ENCODE assay signal across 21 cellular contexts in genomic region chr21:27246741-27247140, GRCh38.
DNase-seq lines count a peak whose midpoint lies in the region; TF ChIP-seq lines count a peak whose summit lies in the region.
"Had no signal": no experiment of that assay in that cellular context is flagged by ENCODE, and none has a peak within 500 bp of the region (broad histone marks: within the 10 kb centered on the region; RNA-seq: fewer than 3 reads in every experiment).

No MANE protein-coding gene starts in this region.

- H3K36me3 ChIP-seq in mesenchymal stem cell (ENCODE audit: control insufficient read depth in 1 of 2, insufficient read depth in 2 of 2, low read depth in 1 of 2, low read length in 2 of 2) = no peaks in the 10 kb centered on the region
- H3K36me3 ChIP-seq: HAP-1, stomach, vagina had no signal

- no peak overlapping the region for H3K4ac ChIP-seq in mesenchymal stem cell (ENCODE audit: low read depth in 1 of 2, low read length in 2 of 2)

- no peak overlapping the region for H2BK15ac ChIP-seq in mesenchymal stem cell (ENCODE audit: low read depth, poor library complexity, severe bottlenecking)

- H3K23ac ChIP-seq in mesenchymal stem cell (ENCODE audit: low read length in 2 of 2) = no peak overlapping the region

- H3K4me2 ChIP-seq in mesenchymal stem cell (ENCODE audit: low read length, poor library complexity, severe bottlenecking) = no peak overlapping the region

- CTCF ChIA-PET in RWPE1 (lab: Yijun Ruan, JAX) = no interaction called here

- peak overlapping the region; percentile 61 for H3K9ac ChIP-seq in mesenchymal stem cell (ENCODE audit: low read length)

- DNase-seq in AG10803 (ENCODE audit: low read depth) (peak; percentile 32), LHCN-M2 (ENCODE audit: low read depth) (peak; percentile 76), cardiac fibroblast (ENCODE audit: low read depth in 2 of 2) (peak; percentile 38 to 88), mesenchymal stem cell (peak; percentile 37), iPS-NIHi11 (ENCODE audit: low spot score) (no peak), NCI-H748 treated with DMSO at 0.1 percent for 48 hours (lab: John Stamatoyannopoulos, UW) (no peak), CD14-positive monocyte (ENCODE audit: low spot score) (no peak), RWPE1 (ENCODE audit: low spot score) (no peak)
- DNase-seq: activated CD8-positive, alpha-beta T cell treated with anti-CD3 and anti-CD28 coated beads, Interleukin-2, amount 10 ng/mL, durations not matched to agents 7 days and 5 days; Calu3; endodermal cell; immature natural killer cell; mesendoderm; MV-4-11; NCI-H2029; NCI-H526; stomach had no signal

- no peak overlapping the region for H2AK5ac ChIP-seq in mesenchymal stem cell (ENCODE audit: low read length, severe bottlenecking)

- H3K27ac Mint-ChIP-seq in CD14-positive monocyte = no peak overlapping the region
- H3K27ac Mint-ChIP-seq: activated CD8-positive, alpha-beta T cell treated with anti-CD3 and anti-CD28 coated beads, Interleukin-2, amount 10 ng/mL, durations not matched to agents 7 days and 5 days; activated T-helper 17 cell treated with anti-CD3 and anti-CD28 coated beads, Interleukin-2, amount 50 U/mL, for 72 hours; endodermal cell; immature natural killer cell had no signal

- H3K14ac ChIP-seq in mesenchymal stem cell (ENCODE audit: low read length in 2 of 2) = no peak overlapping the region

- intact Hi-C loops in CD14-positive monocyte (cut with micrococcal nuclease) = no loop called here

- TF ChIP-seq CTCF in AG10803 (conservative IDR thresholded peaks at IDR 0.05; ENCODE audit: low read length) = no peak
- TF ChIP-seq CTCF in cardiac fibroblast (IDR thresholded peaks at IDR 0.05; ENCODE audit: low read depth, low read length) = no peak
- TF ChIP-seq CTCF in CD14-positive monocyte (IDR thresholded peaks at IDR 0.05) = no peak
- no peak for TF ChIP-seq CTCF in RWPE1 (conservative IDR thresholded peaks at IDR 0.05; ENCODE audit: low read depth)

- no peak overlapping the region for H2AFZ ChIP-seq in mesenchymal stem cell (ENCODE audit: low read depth, low read length)

- POLR2A ChIA-PET in RWPE1 (lab: Yijun Ruan, JAX; ENCODE audit: low non-redundant PET) = no interaction called here

- H4K8ac ChIP-seq in mesenchymal stem cell (ENCODE audit: low read length) = no peak overlapping the region

- no peaks in the 10 kb centered on the region for H3K9me3 ChIP-seq in mesenchymal stem cell (ENCODE audit: control insufficient read depth, low read length)
- H3K9me3 ChIP-seq: HAP-1, stomach, vagina had no signal

- H3K4me1 ChIP-seq in mesenchymal stem cell (ENCODE audit: control insufficient read depth, insufficient read depth, low read depth, low read length) = no peaks in the 10 kb centered on the region
- H3K4me1 ChIP-seq: HAP-1, stomach had no signal

- H2BK12ac ChIP-seq in mesenchymal stem cell (ENCODE audit: low read length in 2 of 2) = no peak overlapping the region

- H4K91ac ChIP-seq in mesenchymal stem cell (ENCODE audit: low read length) = no peak overlapping the region

- peaks cover 0 to 15% (median 6%) of the 10 kb centered on the region in 7 donors for H3K9me3 Mint-ChIP-seq in CD14-positive monocyte
- H3K9me3 Mint-ChIP-seq: endodermal cell had no signal

- H3K27me3 ChIP-seq in mesenchymal stem cell (ENCODE audit: control insufficient read depth in 1 of 2, insufficient read depth in 1 of 2, low read length in 2 of 2) = no peaks in the 10 kb centered on the region
- H3K27me3 ChIP-seq: stomach, vagina had no signal

- H3K36me3 Mint-ChIP-seq in CD14-positive monocyte = no peaks in the 10 kb centered on the region
- H3K36me3 Mint-ChIP-seq: immature natural killer cell had no signal

- peak overlapping the region; percentile 41 for H3K27ac ChIP-seq in mesenchymal stem cell (ENCODE audit: low read length, poor library complexity, severe bottlenecking)
- no peak overlapping the region for H3K27ac ChIP-seq in RWPE1
- H3K27ac ChIP-seq: stomach, vagina had no signal

- H3K4me1 Mint-ChIP-seq in CD14-positive monocyte = no peaks in the 10 kb centered on the region
- H3K4me1 Mint-ChIP-seq: activated T-helper 17 cell treated with anti-CD3 and anti-CD28 coated beads, Interleukin-2, amount 50 U/mL, for 72 hours; endodermal cell; immature natural killer cell had no signal

- H3K18ac ChIP-seq in mesenchymal stem cell (ENCODE audit: low read depth in 1 of 2, low read length in 2 of 2) = no peak overlapping the region

- H3K4me3 Mint-ChIP-seq in CD14-positive monocyte = no peak overlapping the region
- H3K4me3 Mint-ChIP-seq: activated CD8-positive, alpha-beta T cell treated with anti-CD3 and anti-CD28 coated beads, Interleukin-2, amount 10 ng/mL, durations not matched to agents 7 days and 5 days; activated T-helper 17 cell treated with anti-CD3 and anti-CD28 coated beads, Interleukin-2, amount 50 U/mL, for 72 hours; endodermal cell; immature natural killer cell; nephron had no signal

- H3K79me1 ChIP-seq in mesenchymal stem cell (replicated peaks; ENCODE audit: low read length, poor library complexity, severe bottlenecking) = no peaks in the 10 kb centered on the region

- no peak overlapping the region for H3K4me3 ChIP-seq in AG10803 (ENCODE audit: low read length)
- no peak overlapping the region for H3K4me3 ChIP-seq in cardiac fibroblast (replicated peaks in 1 of 2; ENCODE audit: low read depth in 2 of 2, low read length in 2 of 2)
- H3K4me3 ChIP-seq in mesenchymal stem cell (ENCODE audit: insufficient read depth in 1 of 2, low read depth in 1 of 2, low read length in 2 of 2) = peak overlapping the region in 1 of 2 experiments; percentile 25
- H3K4me3 ChIP-seq: HAP-1, stomach, vagina had no signal

- no peak overlapping the region for H2BK5ac ChIP-seq in mesenchymal stem cell (ENCODE audit: low read depth, low read length, poor library complexity, severe bottlenecking)

- H2BK120ac ChIP-seq in mesenchymal stem cell (ENCODE audit: low read depth, low read length) = no peak overlapping the region

- 75% methylated on average over 5 of the region's 5 CpGs for WGBS in mesenchymal stem cell

- H3K27me3 Mint-ChIP-seq in CD14-positive monocyte (ENCODE audit: low read depth in 3 of 3) = peaks cover 0 to 2% (median 0%) of the 10 kb centered on the region in 3 donors
- H3K27me3 Mint-ChIP-seq: activated T-helper 17 cell treated with anti-CD3 and anti-CD28 coated beads, Interleukin-2, amount 50 U/mL, for 72 hours had no signal

Comparison
In these comparisons a context has a peak if more than half of its experiments do, and no peak if none do; other contexts are left out.
1. DNase-seq: peak in AG10803 (single experiment), LHCN-M2 (single experiment), cardiac fibroblast (2 of 2) and mesenchymal stem cell (single experiment); none in iPS-NIHi11 (single experiment), NCI-H748 treated with DMSO at 0.1 percent for 48 hours (single experiment), CD14-positive monocyte (single experiment) and RWPE1 (single experiment).